ENCODE assay signal across 8 cellular contexts in the genomic region with DNA sequence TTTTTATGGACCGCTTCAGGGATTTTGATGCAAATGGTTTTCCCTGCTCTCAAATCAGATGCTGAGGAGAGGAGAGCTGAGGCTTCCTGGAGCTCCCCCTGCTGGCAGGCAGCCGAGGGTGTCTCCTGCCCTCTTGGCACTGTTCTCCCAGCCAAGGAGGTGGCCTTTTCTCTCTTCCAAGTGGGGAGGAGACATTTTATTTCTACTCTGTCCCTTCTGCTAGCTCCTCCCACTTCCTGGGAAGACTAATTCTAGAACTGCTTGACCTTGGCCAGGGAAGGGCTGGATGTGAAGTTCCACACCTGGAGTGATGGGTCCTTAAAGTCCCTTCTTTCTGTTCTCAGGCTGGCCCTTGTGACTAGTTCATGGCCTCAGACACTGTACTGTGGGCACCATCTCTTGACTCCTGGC. TPM values are rescaled to one million over a fixed set of nuclear protein-coding genes. Genes with fewer than 3 reads are reported as not detected.
DNase-seq lines count a peak whose midpoint lies in the region; ATAC-seq and FAIRE-seq lines count a peak whose summit lies in the region.

No MANE protein-coding gene starts in this region.

- H3K36me3 ChIP-seq in effector memory CD4-positive, alpha-beta T cell (ENCODE audit: control insufficient read depth, insufficient read depth, low read length) = peaks cover 11% of the 10 kb centered on the region

- peaks cover 28% of the 10 kb centered on the region for H3K4me1 Mint-ChIP-seq in memory B cell

- H3K4me3 ChIP-seq in effector memory CD4-positive, alpha-beta T cell (ENCODE audit: insufficient read depth, low read depth, low read length, poor library complexity, severe bottlenecking) = no peak overlapping the region

- no peaks in the 10 kb centered on the region for H3K9me3 ChIP-seq in effector memory CD4-positive, alpha-beta T cell (ENCODE audit: control insufficient read depth, low read length)

- no peaks in the 10 kb centered on the region for H3K27me3 ChIP-seq in effector memory CD4-positive, alpha-beta T cell (replicated peaks; ENCODE audit: control insufficient read depth, insufficient read depth, low read length, poor library complexity, severe bottlenecking)

- peaks cover 2% of the 10 kb centered on the region for H3K36me3 Mint-ChIP-seq in memory B cell

- H3K27ac ChIP-seq in effector memory CD4-positive, alpha-beta T cell (ENCODE audit: insufficient read depth, low read length, poor library complexity, severe bottlenecking) = no peak overlapping the region

- no peak overlapping the region for H3K27ac Mint-ChIP-seq in memory B cell

- H3K4me1 ChIP-seq in effector memory CD4-positive, alpha-beta T cell (ENCODE audit: control insufficient read depth, insufficient read depth, low read length, poor library complexity, severe bottlenecking) = peaks cover 33% of the 10 kb centered on the region

- DNase-seq in AG08396 (ENCODE audit: low spot score) (peak; percentile 90), GM19239 (ENCODE audit: insufficient read length, low spot score) (peak; percentile 87), NCI-H460 (ENCODE audit: extremely low read depth, low read depth) (peak; percentile 80), memory B cell (ENCODE audit: low spot score in 2 of 2) (peak; percentile 73)
- DNase-seq in activated CD8-positive, alpha-beta memory T cell treated with anti-CD3 and anti-CD28 coated beads for 24 hours = peak; percentile 87
- DNase-seq in effector memory CD4-positive, alpha-beta T cell = peak; percentile 43 to 59 (median 49)
- DNase-seq in stimulated activated CD8-positive, alpha-beta memory T cell treated with anti-CD3 and anti-CD28 coated beads, Interleukin-12 subunit alpha, Interleukin-12 subunit beta, amount 100 ng/mL, for 24 hours (ENCODE audit: extremely low read depth) = peak; percentile 49

- ATAC-seq in memory B cell (ENCODE audit: low read depth) (peak; percentile 23), HG02678 (IDR thresholded peaks at IDR 0.05; ENCODE audit: unreplicated experiment) (no peak)

- H3K4me3 Mint-ChIP-seq in memory B cell = peak overlapping the region; percentile 67

- H3K27me3 Mint-ChIP-seq in memory B cell = no peaks in the 10 kb centered on the region

- no peaks in the 10 kb centered on the region for H3K9me3 Mint-ChIP-seq in memory B cell

- peak; percentile 83 for FAIRE-seq in GM19239 (lab: Jason Lieb, UNC)

RNA-seq across cellular contexts. Expression of a gene that starts 31.8 kb away (rescaled TPM):
- total RNA-seq in NCI-H460 (2014; rRNA removed; shearing (Covaris generic)) = 82.9 and 88.2 TPM in 2 replicates
- 87.6 and 91.7 TPM in 2 replicates for polyA plus RNA-seq in NCI-H460 (2014; cell fraction: nucleus; rRNA removed)

RNA-seq across cellular contexts. Expression of a gene that starts 32.4 kb away (rescaled TPM):
- 27.2 and 32.5 TPM in 2 replicates for total RNA-seq in NCI-H460 (2014; rRNA removed; shearing (Covaris generic))
- 25.2 and 35.0 TPM in 2 replicates for polyA plus RNA-seq in NCI-H460 (2014; cell fraction: nucleus; rRNA removed)

RNA-seq across cellular contexts. Expression of a gene that starts 35.0 kb away (rescaled TPM):
- total RNA-seq in NCI-H460 (2014; rRNA removed; shearing (Covaris generic)) = 31.1 and 40.5 TPM in 2 replicates
- 44.5 and 65.4 TPM in 2 replicates for polyA plus RNA-seq in NCI-H460 (2014; cell fraction: nucleus; rRNA removed)
